20 cellular contexts compared by ENCODE assay signal in the genomic region with DNA sequence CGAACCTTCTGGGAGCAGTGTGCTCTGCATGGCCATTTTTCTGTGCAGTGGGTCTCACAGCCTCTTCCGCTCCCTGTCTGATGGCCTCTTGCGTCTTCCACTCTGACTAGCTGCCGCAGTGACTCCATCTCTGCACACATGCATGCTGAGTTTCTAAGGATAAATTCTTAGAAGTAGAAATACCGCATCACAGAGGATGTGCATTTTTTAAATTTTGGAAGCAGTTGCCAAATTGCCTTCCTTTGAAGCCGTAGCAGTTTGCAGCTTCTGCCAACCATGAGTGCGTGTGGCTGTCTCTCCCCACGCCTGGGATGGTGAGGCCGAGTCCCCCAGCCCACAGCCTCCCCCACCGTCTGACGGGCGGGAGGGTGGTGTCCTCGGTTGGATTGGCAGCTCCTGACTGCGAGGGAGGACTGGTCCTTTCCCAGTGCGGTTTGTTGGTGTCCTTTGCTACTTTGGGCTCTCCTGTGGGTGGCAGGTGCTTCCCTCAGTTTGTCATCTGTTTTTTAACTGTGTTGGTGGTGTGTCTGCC. TPM values are rescaled to one million over a fixed set of nuclear protein-coding genes. Genes with fewer than 3 reads are reported as not detected.
DNase-seq lines count a peak whose midpoint lies in the region; ATAC-seq, FAIRE-seq and TF ChIP-seq lines count a peak whose summit lies in the region.
"Had no signal": no experiment of that assay in that cellular context is flagged by ENCODE, and none has a peak within 500 bp of the region (broad histone marks: within the 10 kb centered on the region; RNA-seq: fewer than 3 reads in every experiment).

No MANE protein-coding gene starts in this region.

- H2AFZ ChIP-seq in H9 (ENCODE audit: low read length), result no peak overlapping the region

- H3K4me2 ChIP-seq in H9 (ENCODE audit: insufficient read depth, insufficient read length, low read length), result no peak overlapping the region

- H3K36me3 Mint-ChIP-seq in H9 (ENCODE audit: insufficient read depth in 1 of 3, low read depth in 3 of 3), result peaks cover 0 to 13% (median 2%) of the 10 kb centered on the region in 3 experiments; a peak in 5 of 7 replicates
- peaks cover 0 to 5% (median 0%) of the 10 kb centered on the region in 3 donors for H3K36me3 Mint-ChIP-seq in naive thymus-derived CD8-positive, alpha-beta T cell

- CTCF ChIA-PET in AG04450 (lab: Charles Lee), result interaction anchor here (0.7 to 1.4 kb wide), 2 partner anchors 23 to 190 kb away, joined by 3 to 5 read pairs; partner anchors contain the start of gene TEKTIP1

- H3K27ac Mint-ChIP-seq in H9, result peak overlapping the region; percentile 22 to 53 (median 52); a peak in 3 of 7 replicates
- H3K27ac Mint-ChIP-seq in naive thymus-derived CD8-positive, alpha-beta T cell, result peak overlapping the region in 8 of 10 donors; percentile 55 to 89 (median 78)

- no peak for TF ChIP-seq CTCF in AG04450 (IDR thresholded peaks at IDR 0.05; ENCODE audit: low read depth, low read length)
- TF ChIP-seq CTCF in H9 (conservative IDR thresholded peaks at IDR 0.05), result no peak

- no CpG with 5 or more reads among the region's 15 CpGs for WGBS in H9 (ENCODE audit: extremely low coverage, insufficient read length, low lambda C conversion rate)
- 75 to 81% (median 78%) methylated on average over 15 of the region's 15 CpGs for WGBS in small intestine, 3 donors

- no peaks in the 10 kb centered on the region for H3K23me2 ChIP-seq in H9 (ENCODE audit: insufficient read length, low read depth, low read length, poor library complexity, severe bottlenecking)

- no peak overlapping the region for H3K4ac ChIP-seq in H9 (ENCODE audit: low read depth, low read length)

- H3T11ph ChIP-seq in H9 (ENCODE audit: low read length), result no peak overlapping the region

- no peaks in the 10 kb centered on the region for H4K20me1 ChIP-seq in H9 (ENCODE audit: control insufficient read depth, insufficient read depth, insufficient read length)

- H3K56ac ChIP-seq in H9 (ENCODE audit: insufficient read length, low read depth, low read length), result no peak overlapping the region

- no peak overlapping the region for H3K9ac ChIP-seq in H9 (ENCODE audit: extremely low read depth, insufficient read length, low read length)

- H2BK12ac ChIP-seq in H9 (ENCODE audit: insufficient read length, low read depth, low read length), result no peak overlapping the region

- H3K4me1 Mint-ChIP-seq in H9, result peaks cover 34 to 43% of the 10 kb centered on the region in 2 experiments
- peaks cover 19 to 64% (median 49%) of the 10 kb centered on the region in 4 donors for H3K4me1 Mint-ChIP-seq in naive thymus-derived CD8-positive, alpha-beta T cell

- no peak overlapping the region for H3K4me3 Mint-ChIP-seq in H9
- peak overlapping the region in 5 of 10 donors; percentile 3 to 58 (median 33) for H3K4me3 Mint-ChIP-seq in naive thymus-derived CD8-positive, alpha-beta T cell

- H2AK5ac ChIP-seq in H9 (ENCODE audit: insufficient read length, low read length), result no peak overlapping the region

- no peak overlapping the region; the same call in 1 of the 2 replicates for H3K14ac ChIP-seq in H9 (ENCODE audit: insufficient read depth, low read length)

- no peak overlapping the region for H2BK5ac ChIP-seq in H9 (ENCODE audit: insufficient read length, low read length)

- no peak overlapping the region for H4K5ac ChIP-seq in H9 (ENCODE audit: insufficient read length, low read depth, low read length)

- peak overlapping the region; percentile 2 for H3K27ac ChIP-seq in AG04450 (ENCODE audit: low read depth, low read length)
- H3K27ac ChIP-seq in H9 (ENCODE audit: insufficient read length, low read depth, low read length), result no peak overlapping the region
- no peak overlapping the region for H3K27ac ChIP-seq in small intestine (ENCODE audit: low read depth in 1 of 2, low read length in 1 of 2)
- H3K27ac ChIP-seq: esophagus muscularis mucosa, HL-60, uterus had no signal

- H3K23ac ChIP-seq in H9 (ENCODE audit: insufficient read length, low read depth, low read length), result no peak overlapping the region

- POLR2A ChIA-PET in AG04450 (lab: Yijun Ruan, JAX), result interaction anchor here (1.3 kb wide), 1 partner anchor 30 kb away, joined by 3 read pairs; no protein-coding TSS in a partner anchor
- POLR2A ChIA-PET in naive thymus-derived CD8-positive, alpha-beta T cell (lab: Charles Lee), result interaction anchor here (0.8 to 1.1 kb wide), 3 partner anchors 16 to 550 kb away, joined by 3 read pairs; partner anchors contain the start of genes DOHH and MFSD12

- H3K9me3 ChIP-seq in AG04450 (ENCODE audit: control insufficient read depth, insufficient read depth, low read length) (no peaks in the 10 kb centered on the region; the same call in 1 of the 2 replicates), H9 (ENCODE audit: control insufficient read depth, low read depth, low read length) (no peaks in the 10 kb centered on the region), small intestine (ENCODE audit: control insufficient read depth, low read depth) (no peaks in the 10 kb centered on the region)
- H3K9me3 ChIP-seq: esophagus muscularis mucosa, uterus had no signal

- H3K27me3 Mint-ChIP-seq in H9 (ENCODE audit: low read depth), result no peaks in the 10 kb centered on the region; the same call in 1 of the 2 replicates
- no peaks in the 10 kb centered on the region for H3K27me3 Mint-ChIP-seq in naive thymus-derived CD8-positive, alpha-beta T cell

- H2BK15ac ChIP-seq in H9 (ENCODE audit: low read depth, low read length), result no peak overlapping the region

- H3K9me3 Mint-ChIP-seq in H9, result no peaks in the 10 kb centered on the region; a peak in 1 of 5 replicates
- no peaks in the 10 kb centered on the region for H3K9me3 Mint-ChIP-seq in naive thymus-derived CD8-positive, alpha-beta T cell

- H4K91ac ChIP-seq in H9 (ENCODE audit: insufficient read length, low read depth, low read length), result no peak overlapping the region

- no peak overlapping the region for H3K4me3 ChIP-seq in AG04450 (ENCODE audit: low read depth, low read length)
- no peak overlapping the region for H3K4me3 ChIP-seq in small intestine (ENCODE audit: low read depth in 1 of 2, low read length in 2 of 2)
- H3K4me3 ChIP-seq: esophagus muscularis mucosa, uterus had no signal

- H4K8ac ChIP-seq in H9 (replicated peaks; ENCODE audit: insufficient read length, low read depth, low read length), result no peak overlapping the region

- DNase-seq in AG04450 (ENCODE audit: low read depth, low spot score) (no peak), H9 (no peak), astrocyte of the hippocampus (ENCODE audit: low read depth, low spot score) (peak; percentile 36), iPS-NIHi11 (ENCODE audit: low spot score) (no peak), small intestine (no peak), ureter (ENCODE audit: low spot score) (no peak)
- no peak for DNase-seq in naive thymus-derived CD8-positive, alpha-beta T cell
- DNase-seq: HCEC 1CT; Kasumi-1; left ventricle myocardium superior; stimulated activated CD4-positive, alpha-beta T cell treated with anti-CD3 and anti-CD28 coated beads, Interleukin-1b, Interleukin-23, amount 100 ng/mL, for 48 hours; SW 1271; uterus had no signal

- peaks cover 3% of the 10 kb centered on the region; the same call in 1 of the 2 replicates for H3K4me1 ChIP-seq in H9 (ENCODE audit: insufficient read depth, low read length)
- no peaks in the 10 kb centered on the region for H3K4me1 ChIP-seq in small intestine (ENCODE audit: control insufficient read depth in 2 of 2, insufficient read depth in 1 of 2, low read depth in 1 of 2, low read length in 1 of 2)
- H3K4me1 ChIP-seq: uterus had no signal

- H3K18ac ChIP-seq in H9 (ENCODE audit: insufficient read length, low read depth, low read length), result no peak overlapping the region

- peaks cover 0 to 2% of the 10 kb centered on the region in 2 donors for H3K36me3 ChIP-seq in small intestine (ENCODE audit: control insufficient read depth in 2 of 2, insufficient read depth in 2 of 2, low read length in 2 of 2)
- H3K36me3 ChIP-seq: uterus had no signal

- no peak overlapping the region for H2BK20ac ChIP-seq in H9 (ENCODE audit: low read depth, low read length, poor library complexity, severe bottlenecking)

- no peaks in the 10 kb centered on the region for H3K27me3 ChIP-seq in AG04450 (ENCODE audit: control insufficient read depth, insufficient read depth, low read length)
- no peaks in the 10 kb centered on the region for H3K27me3 ChIP-seq in H9 (ENCODE audit: insufficient read depth, low read length)
- H3K27me3 ChIP-seq in small intestine (ENCODE audit: control insufficient read depth in 2 of 2, insufficient read depth in 2 of 2, low read length in 2 of 2), result no peaks in the 10 kb centered on the region
- H3K27me3 ChIP-seq: esophagus muscularis mucosa, uterus had no signal

- peaks cover 1% of the 10 kb centered on the region; the same call in 1 of the 2 replicates for H3K79me2 ChIP-seq in H9 (ENCODE audit: insufficient read depth, low read length)

- no peak for FAIRE-seq in small intestine (lab: Jason Lieb, UNC)
- FAIRE-seq: colon had no signal

- no peaks in the 10 kb centered on the region for H3K79me1 ChIP-seq in H9 (ENCODE audit: insufficient read depth, low read depth, low read length, poor library complexity, severe bottlenecking)

- no peak overlapping the region for H2BK120ac ChIP-seq in H9 (ENCODE audit: low read depth, low read length, poor library complexity, severe bottlenecking)

- ATAC-seq in naive thymus-derived CD8-positive, alpha-beta T cell, result peak in 1 of 2 donors; percentile 17
- ATAC-seq in HG02759 (IDR thresholded peaks at IDR 0.05; ENCODE audit: unreplicated experiment), result no peak
- ATAC-seq: left ventricle myocardium superior, Panc1 had no signal

RNA-seq across cellular contexts. Expression of gene FZR1, which starts 9.8 kb away (rescaled TPM):
- polyA plus RNA-seq in AG04450 (2011; rRNA removed) (21.2 and 31.3 TPM in 2 replicates), small intestine (10 to 100 TPM; 29.5 to 33.1 (median 32.1) TPM)
- 16.5 and 28.0 TPM in 2 replicates for polyA minus RNA-seq in AG04450 (2011; rRNA and poly(A)+ RNA removed)
- total RNA-seq in H9 (2021) (46.0 and 51.4 TPM in 2 replicates), ureter (58.8 TPM)
- 10 to 100 TPM; 61.2 to 65.1 TPM for total RNA-seq in naive thymus-derived CD8-positive, alpha-beta T cell
- 10 to 100 TPM in 1 of 3 donors, 1 to 10 TPM in 2; 8.1 to 11.8 (median 9.5) TPM for polyA plus RNA-seq in naive thymus-derived CD8-positive, alpha-beta T cell

RNA-seq across cellular contexts. Expression of gene DOHH, which starts 15.5 kb away (rescaled TPM):
- polyA plus RNA-seq in AG04450 (2011; rRNA removed), result 3.4 and 4.2 TPM in 2 replicates
- 1.2 and 1.4 TPM in 2 replicates for polyA minus RNA-seq in AG04450 (2011; rRNA and poly(A)+ RNA removed)
- 16.5 and 18.1 TPM in 2 replicates for total RNA-seq in H9 (2021)
- total RNA-seq in naive thymus-derived CD8-positive, alpha-beta T cell, result 1 to 10 TPM; 6.5 to 6.6 TPM
- polyA plus RNA-seq in naive thymus-derived CD8-positive, alpha-beta T cell, result 10 to 100 TPM in 1 of 3 donors, 1 to 10 TPM in 2; 6.9 to 15.5 (median 7.8) TPM
- polyA plus RNA-seq in small intestine, result 10 to 100 TPM in 1 of 3 donors, 1 to 10 TPM in 2; 5.4 to 18.4 (median 6.2) TPM
- 7.1 TPM for total RNA-seq in ureter

RNA-seq across cellular contexts. Expression of gene TEKTIP1, which starts 23.0 kb away (rescaled TPM):
- not detected in 2 replicates for polyA plus RNA-seq in AG04450 (2011; rRNA removed)
- polyA minus RNA-seq in AG04450 (2011; rRNA and poly(A)+ RNA removed), result not detected in 2 replicates
- 1.2 and 1.3 TPM in 2 replicates for total RNA-seq in H9 (2021)
- 10 to 100 TPM in 1 of 2 experiments, 1 to 10 TPM in 1; 8.8 to 12.5 TPM for total RNA-seq in naive thymus-derived CD8-positive, alpha-beta T cell
- polyA plus RNA-seq in naive thymus-derived CD8-positive, alpha-beta T cell, result under 1 TPM in 1 of 3 donors, not detected in 2; 0.45 TPM
- polyA plus RNA-seq in small intestine, result 1 to 10 TPM in 1 of 3 donors, under 1 TPM in 1, not detected in 1; 0.73 to 1.3 TPM
- total RNA-seq in ureter, result 6.4 TPM
- total RNA-seq: esophagus muscularis mucosa, myocyte, renal cortical epithelial cell had no signal

RNA-seq across cellular contexts. Expression of gene SMIM44, which starts 32.7 kb away (rescaled TPM):
- polyA plus RNA-seq in AG04450 (2011; rRNA removed) (not detected in 2 replicates), small intestine (under 1 TPM in 1 of 3 donors, not detected in 2; 0.63 TPM)
- not detected in 2 replicates for polyA minus RNA-seq in AG04450 (2011; rRNA and poly(A)+ RNA removed)
- total RNA-seq in H9 (2021) (not detected in 2 replicates), ureter (not detected)
- not detected for total RNA-seq in naive thymus-derived CD8-positive, alpha-beta T cell
- not detected for polyA plus RNA-seq in naive thymus-derived CD8-positive, alpha-beta T cell
- total RNA-seq: esophagus muscularis mucosa, left ventricle myocardium superior, myocyte, renal cortical epithelial cell, uterus had no signal

RNA-seq across cellular contexts. Expression of gene SMIM24, which starts 35.6 kb away (rescaled TPM):
- polyA plus RNA-seq in AG04450 (2011; rRNA removed), result 0.19 TPM in 1 of 2 replicates, not detected in the other
- polyA minus RNA-seq in AG04450 (2011; rRNA and poly(A)+ RNA removed), result not detected in 2 replicates
- total RNA-seq in H9 (2021), result 1.3 and 1.9 TPM in 2 replicates
- not detected for total RNA-seq in naive thymus-derived CD8-positive, alpha-beta T cell
- polyA plus RNA-seq in naive thymus-derived CD8-positive, alpha-beta T cell, result under 1 TPM; 0.43 to 0.57 (median 0.53) TPM
- 1,000 to 10,000 TPM in 2 of 3 donors, 100 to 1,000 TPM in 1; 270 to 1,947 (median 1,892) TPM for polyA plus RNA-seq in small intestine
- not detected for total RNA-seq in ureter
- total RNA-seq: esophagus muscularis mucosa, left ventricle myocardium superior, myocyte had no signal
